In genomic region chr10:77156406-77156879, GRCh38 we compare ENCODE assay signal across 14 cellular contexts.
DNase-seq lines count a peak whose midpoint lies in the region; TF ChIP-seq lines count a peak whose summit lies in the region.
"Had no signal": no experiment of that assay in that cellular context is flagged by ENCODE, and none has a peak within 500 bp of the region (broad histone marks: within the 10 kb centered on the region; RNA-seq: fewer than 3 reads in every experiment).

No MANE protein-coding gene starts in this region.

- no peaks in the 10 kb centered on the region for H4K20me1 ChIP-seq in smooth muscle cell (ENCODE audit: low read depth)

- H3K4me1 ChIP-seq in smooth muscle cell (ENCODE audit: low read depth) = no peaks in the 10 kb centered on the region

- H3K79me2 ChIP-seq in smooth muscle cell (ENCODE audit: low read depth) = no peaks in the 10 kb centered on the region

- H2AFZ ChIP-seq in smooth muscle cell (ENCODE audit: low read depth) = no peak overlapping the region

- WGBS in smooth muscle cell (ENCODE audit: low lambda C conversion rate) = 32% methylated on average over 5 of the region's 5 CpGs

- H3K4me3 ChIP-seq in smooth muscle cell = no peak overlapping the region
- H3K4me3 ChIP-seq: tibial nerve had no signal

- H3K9ac ChIP-seq in smooth muscle cell (ENCODE audit: low read depth) = no peak overlapping the region

- H3F3A ChIP-seq in smooth muscle cell (ENCODE audit: low read depth) = peaks cover 9% of the 10 kb centered on the region

- H3K27ac ChIP-seq in smooth muscle cell (ENCODE audit: low read depth) = peak overlapping the region; percentile 73
- H3K27ac ChIP-seq: tibial nerve had no signal

- no peak for TF ChIP-seq CTCF in smooth muscle cell (IDR thresholded peaks at IDR 0.05; ENCODE audit: borderline replicate concordance, insufficient read depth, poor library complexity, severe bottlenecking)

- no peaks in the 10 kb centered on the region for H3K9me3 ChIP-seq in smooth muscle cell (replicated peaks; ENCODE audit: low read depth)
- H3K9me3 ChIP-seq: tibial nerve had no signal

- no peaks in the 10 kb centered on the region for H3K36me3 ChIP-seq in smooth muscle cell (ENCODE audit: low read depth)
- H3K36me3 ChIP-seq: tibial nerve had no signal

- H3K4me2 ChIP-seq in smooth muscle cell = peak overlapping the region; percentile 37

- no peaks in the 10 kb centered on the region for H3K27me3 ChIP-seq in smooth muscle cell (ENCODE audit: low read depth)
- H3K27me3 ChIP-seq: tibial nerve had no signal

- DNase-seq in HS-5 (ENCODE audit: low read depth) (peak; percentile 42), amniotic stem cell (lab: John Stamatoyannopoulos, UW) (peak; percentile 52), glomerular visceral epithelial cell (ENCODE audit: extremely low spot score) (peak; percentile 80), smooth muscle cell (lab: John Stamatoyannopoulos, UW; ENCODE audit: unreplicated experiment) (no peak), GF-D8 (lab: John Stamatoyannopoulos, UW) (no peak), germinal center (ENCODE audit: low spot score) (no peak), activated gamma-delta T cell treated with Interleukin-2 at 50 U/mL for 16 hours (no peak)
- DNase-seq in activated CD4-positive, alpha-beta T cell treated with anti-CD3 and anti-CD28 coated beads, Interleukin-2, amount 50 U/mL, for 48 hours = no peak
- DNase-seq: DND-41, H7, kidney, NCI-H1092, NCI-H526 had no signal

Comparison
In these comparisons a context has a peak if more than half of its experiments do, and no peak if none do; other contexts are left out.
1. DNase-seq: peak in HS-5 (single experiment), amniotic stem cell (single experiment) and glomerular visceral epithelial cell (single experiment); none in smooth muscle cell (single experiment), GF-D8 (single experiment), activated CD4-positive, alpha-beta T cell treated with anti-CD3 and anti-CD28 coated beads, Interleukin-2, amount 50 U/mL, for 48 hours (0 of 2), germinal center (single experiment) and activated gamma-delta T cell treated with Interleukin-2 at 50 U/mL for 16 hours (single experiment).